Comparison of ENCODE assay signal across 8 cellular contexts in the genomic region with DNA sequence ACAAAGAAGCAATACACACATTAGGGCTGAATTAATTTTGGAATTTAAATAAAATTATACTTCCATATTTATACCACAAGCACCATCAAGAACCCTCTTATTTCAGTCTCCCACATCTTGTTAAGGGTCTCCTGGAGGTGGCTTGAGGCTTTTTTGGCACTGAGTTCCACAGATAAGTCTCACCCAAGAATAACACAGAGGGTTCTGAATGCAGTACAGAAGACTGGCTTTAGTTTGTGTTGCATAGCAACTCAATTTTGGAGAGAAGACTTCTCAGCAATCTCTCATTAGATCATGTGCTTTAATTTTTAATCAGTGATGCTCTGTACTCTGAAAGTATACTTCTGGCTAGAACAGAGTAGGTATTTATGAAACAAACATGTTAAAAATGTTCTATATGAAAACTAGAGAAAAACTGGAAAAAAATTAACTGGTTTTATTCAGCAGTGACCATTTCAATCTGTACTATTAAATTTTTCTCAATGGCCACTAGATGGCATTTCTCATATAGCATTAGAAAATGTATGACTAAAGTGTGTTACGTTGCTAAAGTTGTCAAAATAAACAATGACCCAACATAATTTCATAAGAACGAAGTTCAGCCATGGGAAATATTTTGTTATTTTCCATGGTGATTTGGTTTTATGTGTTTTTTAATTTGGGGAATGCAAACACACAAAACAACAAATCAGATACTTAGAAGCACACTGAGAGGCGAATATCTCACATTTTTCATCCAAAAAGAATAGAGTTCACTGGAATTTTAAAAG. TPM values are rescaled to one million over a fixed set of nuclear protein-coding genes. Genes with fewer than 3 reads are reported as not detected.
DNase-seq lines count a peak whose midpoint lies in the region; ATAC-seq, FAIRE-seq and TF ChIP-seq lines count a peak whose summit lies in the region.

No MANE protein-coding gene starts in this region.

- H3K4me3 ChIP-seq in A673 (ENCODE audit: low read depth, low read length, poor library complexity, severe bottlenecking) (no peak overlapping the region), neutrophil (ENCODE audit: low read depth in 1 of 2, low read length in 1 of 2) (no peak overlapping the region)

- CTCF ChIA-PET in A673 (lab: Charles Lee), result no interaction called here

- no peaks in the 10 kb centered on the region for H3K4me1 ChIP-seq in A673 (ENCODE audit: insufficient read depth, low read length, poor library complexity, severe bottlenecking)
- H3K4me1 ChIP-seq in neutrophil (ENCODE audit: control insufficient read depth in 1 of 2, insufficient read depth in 1 of 2, low read depth in 1 of 2, low read length in 1 of 2), result no peaks in the 10 kb centered on the region

- TF ChIP-seq CTCF in A673 (conservative IDR thresholded peaks at IDR 0.05; ENCODE audit: low read depth, low read length), result peak; percentile 70
- TF ChIP-seq CTCF in neutrophil (IDR thresholded peaks at IDR 0.05), result no peak

- peak; percentile 65 for DNase-seq in A673 (ENCODE audit: low spot score)
- DNase-seq in RCC 7860 (ENCODE audit: low spot score), result peak; percentile 53

- ATAC-seq in GM19035 (IDR thresholded peaks at IDR 0.05; ENCODE audit: unreplicated experiment) (peak; percentile 53), esophagus mucosa (peak; percentile 54), GM18511 (IDR thresholded peaks at IDR 0.05; ENCODE audit: unreplicated experiment) (no peak), GM18907 (IDR thresholded peaks at IDR 0.05; ENCODE audit: unreplicated experiment) (no peak), GM18870 (IDR thresholded peaks at IDR 0.05; ENCODE audit: unreplicated experiment) (no peak)

- POLR2A ChIA-PET in A673 (lab: Charles Lee; ENCODE audit: low non-redundant PET), result no interaction called here

- no peaks in the 10 kb centered on the region for H3K27me3 ChIP-seq in A673 (replicated peaks; ENCODE audit: insufficient read depth, low read depth, low read length, poor library complexity)
- no peaks in the 10 kb centered on the region for H3K27me3 ChIP-seq in neutrophil

- no peaks in the 10 kb centered on the region for H3K9me3 ChIP-seq in A673 (ENCODE audit: low read depth, low read length, poor library complexity, severe bottlenecking)
- no peaks in the 10 kb centered on the region for H3K9me3 ChIP-seq in neutrophil

- intact Hi-C loops in A673 (cut with micrococcal nuclease; ENCODE audit: unreplicated experiment), result loop anchor here (2.0 to 10.0 kb wide), 2 partner anchors 210 to 342 kb away; a partner anchor contains a TSS

- peak; percentile 70 for FAIRE-seq in RCC 7860 (lab: Jason Lieb, UNC)

- H3K27ac ChIP-seq in A673 (ENCODE audit: low read depth, low read length, poor library complexity, severe bottlenecking) (no peak overlapping the region), neutrophil (peak overlapping the region; percentile 5)

- H3K36me3 ChIP-seq in A673 (ENCODE audit: insufficient read depth, low read length, poor library complexity, severe bottlenecking) (no peaks in the 10 kb centered on the region), neutrophil (peaks cover 95% of the 10 kb centered on the region)

- BruUV-seq in A673 (replicated peaks; lab: Mats Ljungman, UMichigan), result no TSS peak

RNA-seq across cellular contexts. Expression of a gene that starts 32.7 kb away (rescaled TPM):
- total RNA-seq in A673 (2021) (0.09 TPM in 1 of 2 replicates, not detected in the other), esophagus mucosa (29.9 TPM)

Comparison
In these comparisons a context has a peak if more than half of its experiments do, and no peak if none do; other contexts are left out.
1. ATAC-seq: peak in GM19035 (single experiment) and esophagus mucosa (single experiment); none in GM18511 (single experiment), GM18907 (single experiment) and GM18870 (single experiment).
2. RNA of a gene that starts 32.7 kb away (total RNA-seq): 29.9 TPM in esophagus mucosa (single experiment); 0.09 TPM in A673; every median in the first group is over 10 times any median in the second.